ENCODE assay signal across 1 cellular context in the genomic region with DNA sequence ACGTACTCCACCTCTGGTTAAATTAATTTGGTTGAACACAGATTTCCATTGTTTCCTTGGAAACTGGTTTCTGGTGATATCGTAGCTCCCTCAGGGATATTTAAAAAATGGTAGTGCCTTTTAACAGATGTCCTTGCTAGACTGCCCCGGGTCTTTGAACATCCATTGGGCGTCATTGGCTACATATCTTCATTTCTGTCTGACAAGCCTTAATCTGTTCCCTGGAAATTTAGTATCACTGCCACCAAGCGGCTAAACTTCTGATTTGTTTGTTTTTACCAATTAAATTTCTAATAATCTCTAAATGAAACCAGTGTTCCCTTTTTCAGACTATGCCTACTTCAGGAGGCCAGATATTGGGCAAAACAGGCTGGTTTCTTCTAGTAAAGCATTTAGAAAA.
TF ChIP-seq lines count a peak whose summit lies in the region.

No MANE protein-coding gene starts in this region.

TF ChIP-seq in HepG2, 621 proteins besides CTCF, POLR2A, EP300 and RAD21 (continued from another document):
- no peak for TF ChIP-seq ZNF224 (CRISPR knock-in tag; IDR thresholded peaks at IDR 0.05)
- no peak for TF ChIP-seq POGZ (CRISPR knock-in tag; IDR thresholded peaks at IDR 0.05)
- no peak for TF ChIP-seq RARA (CRISPR knock-in tag; IDR thresholded peaks at IDR 0.05)
- TF ChIP-seq, protein P1, sequence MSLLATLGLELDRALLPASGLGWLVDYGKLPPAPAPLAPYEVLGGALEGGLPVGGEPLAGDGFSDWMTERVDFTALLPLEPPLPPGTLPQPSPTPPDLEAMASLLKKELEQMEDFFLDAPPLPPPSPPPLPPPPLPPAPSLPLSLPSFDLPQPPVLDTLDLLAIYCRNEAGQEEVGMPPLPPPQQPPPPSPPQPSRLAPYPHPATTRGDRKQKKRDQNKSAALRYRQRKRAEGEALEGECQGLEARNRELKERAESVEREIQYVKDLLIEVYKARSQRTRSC (CRISPR knock-in tag; IDR thresholded peaks at IDR 0.05; ENCODE audit: low read depth): no peak
- TF ChIP-seq, protein P2, sequence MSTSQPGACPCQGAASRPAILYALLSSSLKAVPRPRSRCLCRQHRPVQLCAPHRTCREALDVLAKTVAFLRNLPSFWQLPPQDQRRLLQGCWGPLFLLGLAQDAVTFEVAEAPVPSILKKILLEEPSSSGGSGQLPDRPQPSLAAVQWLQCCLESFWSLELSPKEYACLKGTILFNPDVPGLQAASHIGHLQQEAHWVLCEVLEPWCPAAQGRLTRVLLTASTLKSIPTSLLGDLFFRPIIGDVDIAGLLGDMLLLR (CRISPR knock-in tag; IDR thresholded peaks at IDR 0.05): no peak
- no peak for TF ChIP-seq ZNF333 (CRISPR knock-in tag; IDR thresholded peaks at IDR 0.05; ENCODE audit: borderline replicate concordance)
